Comparison of ENCODE assay signal across 8 cellular contexts in the genomic region with DNA sequence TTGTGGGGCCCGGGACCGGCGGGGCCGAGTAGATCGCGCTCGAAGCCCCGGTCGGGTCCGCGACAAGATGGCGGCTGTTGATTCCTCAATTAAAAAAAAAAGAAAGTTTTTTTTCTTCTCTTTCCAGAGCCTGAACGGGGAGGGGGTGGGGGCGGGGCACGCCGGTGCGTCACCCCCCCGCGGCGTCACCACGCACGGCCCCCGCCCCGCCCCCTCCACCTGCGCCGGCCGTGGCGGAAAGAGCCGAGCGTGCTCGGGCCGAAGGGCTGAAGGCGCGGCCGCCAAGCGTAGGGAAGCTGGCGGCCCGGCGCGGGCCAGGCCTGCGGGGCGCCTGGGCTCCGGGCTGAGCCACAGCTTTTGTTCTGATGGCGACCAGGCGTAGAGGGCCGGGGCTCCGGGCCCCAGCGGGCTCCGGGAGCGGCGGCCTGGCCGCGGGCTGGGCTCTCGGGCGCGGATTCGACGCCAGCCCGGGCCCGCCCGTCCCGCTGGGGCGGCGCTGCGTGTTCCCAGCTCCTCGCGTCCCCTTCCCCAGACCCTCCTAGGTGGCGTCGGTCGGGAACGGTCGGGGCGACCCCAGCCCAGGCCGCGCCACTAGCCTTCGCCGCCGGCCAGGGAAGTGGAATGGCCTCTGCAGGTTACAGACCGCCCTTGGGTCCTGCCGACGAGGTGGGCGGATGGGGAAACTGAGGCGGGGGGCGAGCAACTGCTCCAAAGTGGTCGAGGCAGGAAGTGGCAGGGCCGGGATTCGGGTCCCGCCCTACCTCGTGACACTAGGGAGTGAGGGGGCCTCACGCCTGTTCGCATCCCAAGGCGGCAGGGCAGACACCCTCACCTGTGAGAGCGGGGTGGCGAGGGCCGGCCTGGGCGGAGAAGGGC. TPM values are rescaled to one million over a fixed set of nuclear protein-coding genes. Genes with fewer than 3 reads are reported as not detected.
DNase-seq lines count a peak whose midpoint lies in the region; ATAC-seq, FAIRE-seq and TF ChIP-seq lines count a peak whose summit lies in the region.

Gene CREBBP, minus strand, starts transcription at position 91 of the 876 bp plus-strand sequence. CDS start 797 bp downstream, outside the sequence.

- no peaks in the 10 kb centered on the region for H3K9me2 ChIP-seq in OCI-LY1 (ENCODE audit: low read depth, low read length)

- WGBS in HUES64: 6% methylated on average over 93 of the region's 96 CpGs

- DNase-seq in COR-L47 (lab: John Stamatoyannopoulos, UW): peak; percentile 86
- peak; percentile 86 for DNase-seq in activated CD8-positive, alpha-beta memory T cell treated with anti-CD3 and anti-CD28 coated beads, Interleukin-2, amount 50 U/mL, for 4 hours
- peak; percentile 87 for DNase-seq in endothelial cell of umbilical vein (ENCODE audit: low read depth, low spot score)
- peak; percentile 91 for DNase-seq in midbrain (lab: John Stamatoyannopoulos, UW)
- DNase-seq in stimulated activated CD8-positive, alpha-beta memory T cell treated with anti-CD3 and anti-CD28 coated beads, Interleukin-15, amount 100 ng/mL, for 48 hours (ENCODE audit: low read depth in 2 of 2): peak; percentile 74 to 77

- H3K27me3 ChIP-seq in HUES64 (ENCODE audit: insufficient read depth, low read length) (no peaks in the 10 kb centered on the region; the same call in 1 of the 2 replicates), OCI-LY1 (ENCODE audit: insufficient read depth, low read length) (peaks cover 7% of the 10 kb centered on the region; the same call in 1 of the 2 replicates), endothelial cell of umbilical vein (ENCODE audit: control insufficient read depth in 2 of 2, insufficient read depth in 2 of 2, low read length in 2 of 2) (no peaks in the 10 kb centered on the region)

- H3K36me3 ChIP-seq in HUES64 (ENCODE audit: insufficient read depth, low read length) (peaks cover 3% of the 10 kb centered on the region; the same call in 1 of the 2 replicates), OCI-LY1 (ENCODE audit: insufficient read depth, low read length) (peaks cover 26% of the 10 kb centered on the region), endothelial cell of umbilical vein (ENCODE audit: control insufficient read depth in 2 of 2, extremely low read depth in 1 of 2, insufficient read depth in 2 of 2, low read length in 2 of 2) (peaks cover 0 to 1% of the 10 kb centered on the region in 2 experiments)

- H3K9ac ChIP-seq in HUES64 (ENCODE audit: low read depth, low read length) (peak within 1 kb of the TSS; percentile 96), OCI-LY1 (ENCODE audit: low read length) (peak within 1 kb of the TSS; percentile 74), endothelial cell of umbilical vein (replicated peaks; ENCODE audit: extremely low read depth, insufficient read depth, low read length) (peak within 1 kb of the TSS; percentile 93)

- H3K79me2 ChIP-seq in OCI-LY1 (ENCODE audit: insufficient read depth, low read length): peaks cover 28% of the 10 kb centered on the region
- peaks cover 40% of the 10 kb centered on the region for H3K79me2 ChIP-seq in endothelial cell of umbilical vein (ENCODE audit: control insufficient read depth, insufficient read depth, low read length)

- dilution Hi-C loops in endothelial cell of umbilical vein (cut with MboI; ENCODE audit: extremely low pct_ligation_motif_present, low sequenced_read_pairs): no loop called here

- H2AFZ ChIP-seq in OCI-LY1 (ENCODE audit: low read length) (no peak within 1 kb of the TSS), endothelial cell of umbilical vein (ENCODE audit: low read depth, low read length) (peak within 1 kb of the TSS; percentile 83)

- H3K9me1 ChIP-seq in endothelial cell of umbilical vein (replicated peaks; ENCODE audit: control insufficient read depth, extremely low read depth, insufficient read depth, low read length): no peaks in the 10 kb centered on the region

- H3K9me3 ChIP-seq in HUES64 (ENCODE audit: insufficient read depth, low read depth, low read length) (no peaks in the 10 kb centered on the region), OCI-LY1 (ENCODE audit: low read length) (no peaks in the 10 kb centered on the region), endothelial cell of umbilical vein (replicated peaks; ENCODE audit: control insufficient read depth, insufficient read depth, low read length) (no peaks in the 10 kb centered on the region)

- H3F3A ChIP-seq in OCI-LY1 (ENCODE audit: insufficient read depth, low read length): no peaks in the 10 kb centered on the region

- H3K4me3 ChIP-seq in HUES64 (ENCODE audit: low read length) (peak within 1 kb of the TSS; percentile 91), OCI-LY1 (ENCODE audit: low read depth, low read length, poor library complexity, severe bottlenecking) (peak within 1 kb of the TSS; percentile 86), endothelial cell of umbilical vein (replicated peaks in 1 of 3; ENCODE audit: insufficient read depth in 1 of 3, low read depth in 1 of 3, low read length in 3 of 3) (peak within 1 kb of the TSS; percentile 12 to 94 (median 84))

- peak; percentile 72 for ATAC-seq in GM21390 (IDR thresholded peaks at IDR 0.05; ENCODE audit: unreplicated experiment)

- peak within 1 kb of the TSS; percentile 77 for H3K27ac ChIP-seq in HUES64 (ENCODE audit: low read depth, low read length)
- H3K27ac ChIP-seq in OCI-LY1 (ENCODE audit: low read depth, low read length, poor library complexity, severe bottlenecking): no peak within 1 kb of the TSS
- peak within 1 kb of the TSS; percentile 67 for H3K27ac ChIP-seq in endothelial cell of umbilical vein (ENCODE audit: insufficient read depth, low read depth, low read length)

- H4K20me1 ChIP-seq in OCI-LY1 (ENCODE audit: insufficient read depth, low read length) (no peaks in the 10 kb centered on the region), endothelial cell of umbilical vein (replicated peaks; ENCODE audit: control insufficient read depth, extremely low read depth, insufficient read depth, low read length) (peaks cover 4% of the 10 kb centered on the region)

- POLR2A ChIA-PET in endothelial cell of umbilical vein (lab: Charles Lee): interaction anchor here (0.6 to 0.9 kb wide), 3 partner anchors 10 to 77 kb away, joined by 3 to 5 read pairs (median 3); no protein-coding TSS in a partner anchor

- BruUV-seq in endothelial cell of umbilical vein (replicated peaks; lab: Mats Ljungman, UMichigan): no TSS peak

- CTCF ChIA-PET in endothelial cell of umbilical vein (lab: Charles Lee): interaction anchor here (0.6 to 1.2 kb wide), 10 partner anchors 9 to 373 kb away, joined by 3 to 7 read pairs (median 3); no protein-coding TSS in a partner anchor

- H3K4me2 ChIP-seq in OCI-LY1 (ENCODE audit: low read length): peak within 1 kb of the TSS; percentile 93
- H3K4me2 ChIP-seq in endothelial cell of umbilical vein (ENCODE audit: insufficient read depth, low read length): peak within 1 kb of the TSS; percentile 93

- FAIRE-seq in endothelial cell of umbilical vein (lab: Jason Lieb, UNC): peak; percentile 79

- TF ChIP-seq POLR2A in endothelial cell of umbilical vein (IDR thresholded peaks at IDR 0.05; ENCODE audit: low read depth, low read length): peak; percentile 95

- intact Hi-C loops in endothelial cell of umbilical vein (cut with micrococcal nuclease): loop anchor here (1.0 to 5.0 kb wide), 2 partner anchors 191 to 371 kb away; no protein-coding TSS in a partner anchor

- H3K4me1 ChIP-seq in HUES64 (ENCODE audit: insufficient read depth, low read length): peaks cover 12% of the 10 kb centered on the region
- peaks cover 36% of the 10 kb centered on the region for H3K4me1 ChIP-seq in OCI-LY1 (ENCODE audit: insufficient read depth, low read length, severe bottlenecking)
- H3K4me1 ChIP-seq in endothelial cell of umbilical vein (ENCODE audit: control insufficient read depth, extremely low read depth, insufficient read depth, low read length): peaks cover 8% of the 10 kb centered on the region

- TF ChIP-seq CTCF in OCI-LY1 (IDR thresholded peaks at IDR 0.05; ENCODE audit: low read length) (no peak), endothelial cell of umbilical vein (IDR thresholded peaks at IDR 0.05; ENCODE audit: extremely low read depth in 1 of 2, insufficient read depth in 1 of 2, low read depth in 1 of 2, low read length in 2 of 2) (no peak)

TF ChIP-seq in endothelial cell of umbilical vein, 7 proteins besides CTCF, POLR2A, EP300 and RAD21:
- TF ChIP-seq POLR2AphosphoS5 (IDR thresholded peaks at IDR 0.05; ENCODE audit: insufficient read depth, low read depth, low read length): peak; percentile 96
- TF ChIP-seq JUN (IDR thresholded peaks at IDR 0.05; ENCODE audit: borderline replicate concordance, insufficient read depth, insufficient read length, low read depth): no peak
TF ChIP-seq in endothelial cell of umbilical vein: peak in this region for 1.

RNA-seq across cellular contexts. Expression of gene CREBBP, which starts in this region (rescaled TPM):
- 29.1 TPM for polyA plus RNA-seq in HUES64 (2013, experiment 1 of 2)
- polyA plus RNA-seq in HUES64 (2013, experiment 2 of 2): 27.1 TPM
- 71.4 and 72.7 TPM in 2 replicates for total RNA-seq in endothelial cell of umbilical vein
- 10.2 and 13.8 TPM in 2 replicates for polyA plus RNA-seq in endothelial cell of umbilical vein
- polyA plus RNA-seq in endothelial cell of umbilical vein (2011; cell fraction: cytosol; rRNA removed): 10.3 and 11.4 TPM in 2 replicates
- 41.9 and 42.7 TPM in 2 replicates for polyA plus RNA-seq in endothelial cell of umbilical vein (2011; cell fraction: nucleus; rRNA removed)
- 24.6 and 28.1 TPM in 2 replicates for polyA plus RNA-seq in endothelial cell of umbilical vein (2012)
- 47.2 and 61.8 TPM in 2 replicates for polyA minus RNA-seq in endothelial cell of umbilical vein
- polyA minus RNA-seq in endothelial cell of umbilical vein (2011; cell fraction: cytosol; rRNA and poly(A)+ RNA removed): 25.8 TPM
- polyA minus RNA-seq in endothelial cell of umbilical vein (2011; cell fraction: nucleus; rRNA and poly(A)+ RNA removed): 95.4 and 122 TPM in 2 replicates
